ENCODE assay signal across 20 cellular contexts in genomic region chr15:89780601-89781000, GRCh38. TPM values are rescaled to one million over a fixed set of nuclear protein-coding genes. Genes with fewer than 3 reads are reported as not detected.
DNase-seq lines count a peak whose midpoint lies in the region; ATAC-seq, FAIRE-seq and TF ChIP-seq lines count a peak whose summit lies in the region.
"Had no signal": no experiment of that assay in that cellular context is flagged by ENCODE, and none has a peak within 500 bp of the region (broad histone marks: within the 10 kb centered on the region; RNA-seq: fewer than 3 reads in every experiment).

No MANE protein-coding gene starts in this region.

- no peaks in the 10 kb centered on the region for H3K36me3 Mint-ChIP-seq in CD8-positive, alpha-beta T cell

- no peaks in the 10 kb centered on the region for H3K4me1 Mint-ChIP-seq in CD8-positive, alpha-beta T cell (ENCODE audit: low read depth)

- TF ChIP-seq EP300 in GM12878 (IDR thresholded peaks at IDR 0.05; ENCODE audit: borderline replicate concordance in 1 of 2, control insufficient read depth in 1 of 2, low read depth in 2 of 2, low read length in 2 of 2): no peak

- peak overlapping the region; percentile 73 for H2AFZ ChIP-seq in GM12878 (ENCODE audit: control insufficient read depth, low read depth, low read length)

- no peak for TF ChIP-seq RAD21 in GM12878 (IDR thresholded peaks at IDR 0.05; ENCODE audit: insufficient read depth, low read depth, low read length)

- peaks cover 0 to 15% (median 0%) of the 10 kb centered on the region in 11 experiments; a peak in 4 of 22 replicates for H3K36me3 ChIP-seq in BLaER1 treated with 17β-estradiol and CSF1 and Interleukin-3, amounts not matched to agents 10 nM and 100 nM
- H3K36me3 ChIP-seq in GM12878 (ENCODE audit: control insufficient read depth in 2 of 2, insufficient read depth in 2 of 2, low read length in 1 of 2) (no peaks in the 10 kb centered on the region), mucosa of rectum (ENCODE audit: control insufficient read depth in 2 of 2, insufficient read depth in 2 of 2, low read length in 2 of 2) (no peaks in the 10 kb centered on the region)
- H3K36me3 ChIP-seq in CD8-positive, alpha-beta T cell (ENCODE audit: insufficient read depth, low read length): no peaks in the 10 kb centered on the region
- H3K36me3 ChIP-seq: Peyer's patch had no signal

- H3K27ac ChIP-seq in BLaER1 treated with 17β-estradiol and CSF1 and Interleukin-3, amounts not matched to agents 10 nM and 100 nM: peak overlapping the region in 4 of 11 experiments; percentile 4 to 77 (median 72); a peak in 6 of 22 replicates
- peak overlapping the region; percentile 16; the same call in 1 of the 2 replicates for H3K27ac ChIP-seq in HL-60 (replicated peaks)
- H3K27ac ChIP-seq in GM12878 (ENCODE audit: control insufficient read depth, insufficient read depth): peak overlapping the region; percentile 17; the same call in 1 of the 2 replicates
- peak overlapping the region; percentile 87 to 93 for H3K27ac ChIP-seq in mucosa of rectum (ENCODE audit: low read depth in 2 of 2, low read length in 2 of 2)
- H3K27ac ChIP-seq in CD8-positive, alpha-beta T cell (ENCODE audit: low read depth, low read length): no peak overlapping the region

- 33% methylated on average over 6 of the region's 6 CpGs for WGBS in GM12878 (ENCODE audit: insufficient coverage, insufficient replicate concordance, low lambda C conversion rate, missing lambda C conversion rate)

- H3K4me3 Mint-ChIP-seq in CD8-positive, alpha-beta T cell: no peak overlapping the region

- H3K9ac ChIP-seq in BLaER1 treated with 17β-estradiol and CSF1 and Interleukin-3, amounts not matched to agents 10 nM and 100 nM: peak overlapping the region in 3 of 11 experiments; percentile 45 to 65 (median 49); a peak in 5 of 22 replicates
- H3K9ac ChIP-seq in GM12878 (ENCODE audit: control insufficient read depth, insufficient read depth, low read length) (peak overlapping the region; percentile 14; the same call in 1 of the 2 replicates), mucosa of rectum (ENCODE audit: low read depth in 1 of 2, low read length in 2 of 2) (peak overlapping the region; percentile 18 to 46)

- H3K27me3 Mint-ChIP-seq in CD8-positive, alpha-beta T cell (ENCODE audit: low read depth): peaks cover 26% of the 10 kb centered on the region

- H3K9me3 Mint-ChIP-seq in CD8-positive, alpha-beta T cell: no peaks in the 10 kb centered on the region

- no peaks in the 10 kb centered on the region for H3K9me3 ChIP-seq in BLaER1 treated with 17β-estradiol and CSF1 and Interleukin-3, amounts not matched to agents 10 nM and 100 nM (replicated peaks in 1 of 11)
- H3K9me3 ChIP-seq in GM12878 (replicated peaks; ENCODE audit: control insufficient read depth, insufficient read depth, low read length): no peaks in the 10 kb centered on the region; the same call in 2 of the 3 replicates
- H3K9me3 ChIP-seq in mucosa of rectum (ENCODE audit: control insufficient read depth in 2 of 2, low read length in 2 of 2): no peaks in the 10 kb centered on the region
- H3K9me3 ChIP-seq in CD8-positive, alpha-beta T cell (ENCODE audit: low read length): no peaks in the 10 kb centered on the region
- H3K9me3 ChIP-seq: Peyer's patch had no signal

- no peak for TF ChIP-seq POLR2A in GM12878 (IDR thresholded peaks at IDR 0.05; ENCODE audit: low read depth, low read length)

- POLR2A ChIA-PET in GM12878 (lab: Charles Lee): interaction anchor here (0.5 to 1.0 kb wide), 2 partner anchors 15 to 19 kb away, joined by 3 read pairs; no protein-coding TSS in a partner anchor
- POLR2A ChIA-PET in CD8-positive, alpha-beta T cell (lab: Charles Lee): no interaction called here

- peaks cover 20 to 33% (median 27%) of the 10 kb centered on the region in 11 experiments for H3K27me3 ChIP-seq in BLaER1 treated with 17β-estradiol and CSF1 and Interleukin-3, amounts not matched to agents 10 nM and 100 nM
- H3K27me3 ChIP-seq in HL-60 (ENCODE audit: insufficient read depth, poor library complexity, severe bottlenecking) (no peaks in the 10 kb centered on the region), GM12878 (replicated peaks in 1 of 2; ENCODE audit: control insufficient read depth in 2 of 2, insufficient read depth in 2 of 2, low read length in 1 of 2) (no peaks in the 10 kb centered on the region), mucosa of rectum (ENCODE audit: control insufficient read depth in 2 of 2, insufficient read depth in 2 of 2, low read length in 2 of 2) (no peaks in the 10 kb centered on the region)
- H3K27me3 ChIP-seq in CD8-positive, alpha-beta T cell (ENCODE audit: insufficient read depth, low read length): peaks cover 10% of the 10 kb centered on the region
- H3K27me3 ChIP-seq: Peyer's patch had no signal

- H4K20me1 ChIP-seq in BLaER1 treated with 17β-estradiol and CSF1 and Interleukin-3, amounts not matched to agents 10 nM and 100 nM: peaks cover 0 to 5% (median 0%) of the 10 kb centered on the region in 11 experiments; a peak in 1 of 22 replicates
- H4K20me1 ChIP-seq in GM12878 (ENCODE audit: control insufficient read depth, insufficient read depth): no peaks in the 10 kb centered on the region

- DNase-seq in HL-60 (ENCODE audit: low read depth in 1 of 2, low spot score in 1 of 2) (no peak), GM12878 (ENCODE audit: low read depth, low spot score) (no peak), putamen (ENCODE audit: low spot score) (no peak)
- DNase-seq in CD8-positive, alpha-beta T cell: no peak
- DNase-seq: activated CD8-positive, alpha-beta memory T cell treated with anti-CD3 and anti-CD28 coated beads for 24 hours; activated gamma-delta T cell treated with Interleukin-2 at 50 U/mL for 16 hours; KG1; left cardiac atrium; NCI-H1105; NCI-H774; occipital lobe had no signal

- RAD21 ChIA-PET in GM12878 (lab: Charles Lee; ENCODE audit: unreplicated experiment): interaction anchor here (1.0 to 2.3 kb wide), 2 partner anchors 15 to 94 kb away, joined by 4 to 15 read pairs; no protein-coding TSS in a partner anchor

- H3K4me2 ChIP-seq in BLaER1 treated with 17β-estradiol and CSF1 and Interleukin-3, amounts not matched to agents 10 nM and 100 nM: peak overlapping the region; percentile 41 to 92 (median 69)
- H3K4me2 ChIP-seq in GM12878 (ENCODE audit: control insufficient read depth, insufficient read depth): peak overlapping the region; percentile 92

- no peak for FAIRE-seq in GM12878 (lab: Jason Lieb, UNC)
- FAIRE-seq: endometrium, G401.6 had no signal

- H3K4me1 ChIP-seq in BLaER1 treated with 17β-estradiol and CSF1 and Interleukin-3, amounts not matched to agents 10 nM and 100 nM: peaks cover 39 to 91% (median 47%) of the 10 kb centered on the region in 10 experiments
- H3K4me1 ChIP-seq in GM12878 (ENCODE audit: control insufficient read depth, insufficient read depth, low read length): peaks cover 31% of the 10 kb centered on the region
- H3K4me1 ChIP-seq in mucosa of rectum (ENCODE audit: control insufficient read depth in 2 of 2, insufficient read depth in 2 of 2, low read length in 2 of 2): peaks cover 48 to 70% of the 10 kb centered on the region in 2 donors
- no peaks in the 10 kb centered on the region for H3K4me1 ChIP-seq in CD8-positive, alpha-beta T cell (ENCODE audit: insufficient read depth, low read length)

- TF ChIP-seq CTCF in HL-60 (IDR thresholded peaks at IDR 0.05; ENCODE audit: insufficient read depth, low read length) (no peak), GM12878 (IDR thresholded peaks at IDR 0.05 in 2 of 3, conservative IDR thresholded peaks at IDR 0.05 in 1 of 3; ENCODE audit: control insufficient read depth in 2 of 3, extremely low read depth in 1 of 3, insufficient read depth in 1 of 3, low read depth in 3 of 3, low read length in 3 of 3) (no peak)
- no peak for TF ChIP-seq CTCF in CD8-positive, alpha-beta T cell (IDR thresholded peaks at IDR 0.05)

- in situ Hi-C loops in GM12878 (cut with MboI): no loop called here

- ATAC-seq in GM12878 (no peak), GM18519 (IDR thresholded peaks at IDR 0.05; ENCODE audit: low FRiP score, unreplicated experiment) (no peak), HG03097 (IDR thresholded peaks at IDR 0.05; ENCODE audit: low FRiP score, unreplicated experiment) (no peak)
- ATAC-seq in CD8-positive, alpha-beta T cell: no peak
- ATAC-seq: left cardiac atrium, sciatic nerve had no signal

- CTCF ChIA-PET in GM12878 (lab: Yijun Ruan, JAX): interaction anchor here (1.0 to 2.0 kb wide), 6 partner anchors 20 to 110 kb away, joined by 3 to 14 read pairs (median 4); no protein-coding TSS in a partner anchor
- CTCF ChIA-PET in CD8-positive, alpha-beta T cell (lab: Charles Lee): no interaction called here

- SMC1A ChIA-PET in GM12878 (lab: Charles Lee; ENCODE audit: uncharacterized antibody, unreplicated experiment): interaction anchor here (0.7 to 2.3 kb wide), 4 partner anchors 15 to 94 kb away, joined by 3 to 13 read pairs (median 3); no protein-coding TSS in a partner anchor

- BruUV-seq in GM12878 (replicated peaks; lab: Mats Ljungman, UMichigan): no TSS peak

- no peak overlapping the region; a peak in 1 of 20 replicates for H3K4me3 ChIP-seq in BLaER1 treated with 17β-estradiol and CSF1 and Interleukin-3, amounts not matched to agents 10 nM and 100 nM
- H3K4me3 ChIP-seq in HL-60 (replicated peaks; ENCODE audit: insufficient read depth, low read length): no peak overlapping the region
- H3K4me3 ChIP-seq in GM12878: no peak overlapping the region
- H3K4me3 ChIP-seq in mucosa of rectum (ENCODE audit: low read length in 2 of 2): peak overlapping the region in 1 of 2 donors; percentile 41
- H3K4me3 ChIP-seq in CD8-positive, alpha-beta T cell (ENCODE audit: low read depth, low read length): no peak overlapping the region
- H3K4me3 ChIP-seq: Peyer's patch had no signal

- no peak overlapping the region for H3K27ac Mint-ChIP-seq in CD8-positive, alpha-beta T cell

- no peaks in the 10 kb centered on the region for H3K79me2 ChIP-seq in GM12878 (ENCODE audit: control insufficient read depth, insufficient read depth, low read length)

- intact Hi-C loops in GM12878 (cut with micrococcal nuclease; ENCODE audit: unreplicated experiment): no loop called here
- intact Hi-C loops in CD8-positive, alpha-beta T cell (cut with DNase I, micrococcal nuclease): no loop called here

RNA-seq across cellular contexts. Expression of gene MESP2, which starts 4.5 kb away (rescaled TPM):
- not detected in 2 replicates for total RNA-seq in GM12878 (2013; cell fraction: nucleolus; rRNA removed)
- total RNA-seq in GM12878 (2014; rRNA removed) (not detected in 2 replicates), GM12878 (2014; rRNA removed; fragmentation: Illumina TruSeq; extraction: Trizol) (not detected in 2 replicates), GM12878 (2021) (not detected in 2 replicates)
- polyA plus RNA-seq in GM12878 (2011; ENCODE audit: low read depth): not detected
- polyA plus RNA-seq in GM12878 (2011; rRNA removed) (not detected in 2 replicates), GM12878 (2014; fragmentation: Illumina TruSeq; extraction: Trizol) (not detected in 2 replicates), GM12878 (2014; fragmentation: Nextera tagmentation; extraction: Ambion mirVana) (not detected), GM12878 (2014; rRNA removed) (0.04 TPM in 1 of 2 replicates, not detected in the other), GM12878 (2016; fragmentation: Nextera tagmentation; extraction: Ambion mirVana) (not detected)
- not detected in 2 replicates for polyA plus RNA-seq in GM12878 (2011; cell fraction: cytosol; rRNA removed)
- polyA plus RNA-seq in GM12878 (2011; cell fraction: nucleus; rRNA removed): not detected in 2 replicates
- not detected in 2 replicates for polyA plus RNA-seq in GM12878 (2012)
- polyA minus RNA-seq in GM12878 (2011; rRNA and poly(A)+ RNA removed): not detected in 2 replicates
- polyA minus RNA-seq in GM12878 (2011; cell fraction: cytosol; rRNA and poly(A)+ RNA removed): not detected in 2 replicates
- not detected in 2 replicates for polyA minus RNA-seq in GM12878 (2011; cell fraction: nucleus; rRNA and poly(A)+ RNA removed)
- not detected for total RNA-seq in CD8-positive, alpha-beta T cell
- total RNA-seq: occipital lobe, Peyer's patch, temporal lobe had no signal

RNA-seq across cellular contexts. Expression of gene MESP1, which starts 29.6 kb away (rescaled TPM):
- 0.25 TPM in 1 of 2 replicates, not detected in the other for total RNA-seq in GM12878 (2013; cell fraction: nucleolus; rRNA removed)
- 0.73 and 0.82 TPM in 2 replicates for total RNA-seq in GM12878 (2014; rRNA removed)
- 0.04 and 0.14 TPM in 2 replicates for total RNA-seq in GM12878 (2014; rRNA removed; fragmentation: Illumina TruSeq; extraction: Trizol)
- total RNA-seq in GM12878 (2021): 0.27 and 1.1 TPM in 2 replicates
- polyA plus RNA-seq in GM12878 (2011; ENCODE audit: low read depth): not detected
- 0.24 and 0.45 TPM in 2 replicates for polyA plus RNA-seq in GM12878 (2011; rRNA removed)
- polyA plus RNA-seq in GM12878 (2011; cell fraction: cytosol; rRNA removed): 0.22 and 0.48 TPM in 2 replicates
- polyA plus RNA-seq in GM12878 (2011; cell fraction: nucleus; rRNA removed): 0.37 and 0.51 TPM in 2 replicates
- 0.74 and 1.5 TPM in 2 replicates for polyA plus RNA-seq in GM12878 (2012)
- polyA plus RNA-seq in GM12878 (2014; fragmentation: Illumina TruSeq; extraction: Trizol): 0.09 TPM in 1 of 2 replicates, not detected in the other
- polyA plus RNA-seq in GM12878 (2014; fragmentation: Nextera tagmentation; extraction: Ambion mirVana): not detected
- 0.19 and 0.20 TPM in 2 replicates for polyA plus RNA-seq in GM12878 (2014; rRNA removed)
- polyA plus RNA-seq in GM12878 (2016; fragmentation: Nextera tagmentation; extraction: Ambion mirVana): under 1 TPM; 0.70 to 1.00 TPM
- polyA minus RNA-seq in GM12878 (2011; rRNA and poly(A)+ RNA removed): 0.26 and 0.29 TPM in 2 replicates
- 1.3 and 1.6 TPM in 2 replicates for polyA minus RNA-seq in GM12878 (2011; cell fraction: cytosol; rRNA and poly(A)+ RNA removed)
- 0.48 and 0.77 TPM in 2 replicates for polyA minus RNA-seq in GM12878 (2011; cell fraction: nucleus; rRNA and poly(A)+ RNA removed)
- total RNA-seq in CD8-positive, alpha-beta T cell: under 1 TPM; 0.19 to 0.24 TPM

RNA-seq across cellular contexts. Expression of gene ANPEP, which starts 34.1 kb away (rescaled TPM):
- total RNA-seq in GM12878 (2013; cell fraction: nucleolus; rRNA removed): 0.73 TPM in 1 of 2 replicates, not detected in the other
- not detected in 2 replicates for total RNA-seq in GM12878 (2014; rRNA removed)
- total RNA-seq in GM12878 (2014; rRNA removed; fragmentation: Illumina TruSeq; extraction: Trizol): not detected in 2 replicates
- 0.58 and 0.87 TPM in 2 replicates for total RNA-seq in GM12878 (2021)
- polyA plus RNA-seq in GM12878 (2011; ENCODE audit: low read depth): not detected
- not detected in 2 replicates for polyA plus RNA-seq in GM12878 (2011; rRNA removed)
- not detected in 2 replicates for polyA plus RNA-seq in GM12878 (2011; cell fraction: cytosol; rRNA removed)
- 0.04 TPM in 1 of 2 replicates, not detected in the other for polyA plus RNA-seq in GM12878 (2011; cell fraction: nucleus; rRNA removed)
- polyA plus RNA-seq in GM12878 (2012): not detected in 2 replicates
- polyA plus RNA-seq in GM12878 (2014; fragmentation: Illumina TruSeq; extraction: Trizol): 0.05 and 0.18 TPM in 2 replicates
- polyA plus RNA-seq in GM12878 (2014; fragmentation: Nextera tagmentation; extraction: Ambion mirVana): not detected
- polyA plus RNA-seq in GM12878 (2014; rRNA removed): not detected in 2 replicates
- polyA plus RNA-seq in GM12878 (2016; fragmentation: Nextera tagmentation; extraction: Ambion mirVana): under 1 TPM; 0.19 to 0.24 TPM
- polyA minus RNA-seq in GM12878 (2011; rRNA and poly(A)+ RNA removed): not detected in 2 replicates
- polyA minus RNA-seq in GM12878 (2011; cell fraction: cytosol; rRNA and poly(A)+ RNA removed): not detected in 2 replicates
- not detected in 2 replicates for polyA minus RNA-seq in GM12878 (2011; cell fraction: nucleus; rRNA and poly(A)+ RNA removed)
- total RNA-seq in CD8-positive, alpha-beta T cell: under 1 TPM; 0.19 to 0.43 TPM
